14 cellular contexts compared by ENCODE assay signal in the genomic region with DNA sequence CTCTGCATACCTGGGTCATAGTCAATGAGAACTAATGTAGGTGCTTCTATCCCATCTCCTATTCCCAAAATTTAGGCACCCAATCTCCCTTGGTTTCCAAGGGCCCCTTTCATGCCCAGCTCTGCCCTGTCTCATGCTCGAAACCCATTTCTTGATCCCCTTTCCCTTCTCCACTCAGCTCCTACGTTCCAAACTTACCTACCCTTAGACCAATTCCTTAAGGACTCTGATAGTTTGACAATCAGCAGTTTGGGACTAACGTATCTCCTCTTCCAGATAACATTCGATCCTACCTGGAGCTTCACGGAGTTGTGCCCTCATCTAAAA.
DNase-seq lines count a peak whose midpoint lies in the region; ATAC-seq and TF ChIP-seq lines count a peak whose summit lies in the region.
"Had no signal": no experiment of that assay in that cellular context is flagged by ENCODE, and none has a peak within 500 bp of the region (broad histone marks: within the 10 kb centered on the region; RNA-seq: fewer than 3 reads in every experiment).

No MANE protein-coding gene starts in this region.

- peaks cover 13% of the 10 kb centered on the region for H3K4me1 Mint-ChIP-seq in HFFc6 (ENCODE audit: low read depth)
- H3K4me1 Mint-ChIP-seq in MCF 10A (ENCODE audit: insufficient read depth, unreplicated experiment) = peaks cover 23% of the 10 kb centered on the region

- BruUV-seq in MCF 10A (replicated peaks; lab: Mats Ljungman, UMichigan) = no TSS peak

- H3K36me3 ChIP-seq in mucosa of stomach (ENCODE audit: control insufficient read depth, insufficient read depth, low read length) = no peaks in the 10 kb centered on the region
- H3K36me3 ChIP-seq: transverse colon, WERI-Rb-1 had no signal

- H3K4me1 ChIP-seq in mucosa of stomach (ENCODE audit: control insufficient read depth, insufficient read depth, low read length) = peaks cover 17% of the 10 kb centered on the region

- intact Hi-C loops in MCF 10A (cut with micrococcal nuclease) = loop anchor here (1.0 to 5.0 kb wide), 3 partner anchors 100 to 263 kb away; a partner anchor contains a TSS

- no peak overlapping the region for H3K27ac Mint-ChIP-seq in HFFc6
- H3K27ac Mint-ChIP-seq in MCF 10A (ENCODE audit: low read depth, unreplicated experiment) = peak overlapping the region; percentile 39
- H3K27ac Mint-ChIP-seq: activated naive CD4-positive, alpha-beta T cell treated with anti-CD3 and anti-CD28 coated beads, Interleukin-2, amount 50 U/mL, for 72 hours; natural killer cell treated with Interleukin-12 subunit alpha and Interleukin-12 subunit beta and Interleukin-15 and Interleukin-18, amount 100 ng/mL, for 72 hours had no signal

- ATAC-seq in GM21619 (IDR thresholded peaks at IDR 0.05; ENCODE audit: unreplicated experiment) (no peak), GM18498 (IDR thresholded peaks at IDR 0.05; ENCODE audit: unreplicated experiment) (no peak)
- ATAC-seq: activated naive CD4-positive, alpha-beta T cell treated with anti-CD3 and anti-CD28 coated beads, Interleukin-2, amount 50 U/mL, for 72 hours; natural killer cell treated with Interleukin-12 subunit alpha and Interleukin-12 subunit beta and Interleukin-15 and Interleukin-18, amount 100 ng/mL, for 72 hours had no signal

- CTCF ChIA-PET in MCF 10A (lab: Yijun Ruan, JAX) = interaction anchor here (0.6 to 6.2 kb wide), 32 partner anchors 11 to 619 kb away, joined by 3 to 66 read pairs (median 4); no protein-coding TSS in a partner anchor

- DNase-seq in HFFc6 = no peak
- no peak for DNase-seq in MCF 10A (ENCODE audit: unreplicated experiment)
- no peak for DNase-seq in SIG-M5 treated with dmso at 0.1 percent for 504 hours (lab: John Stamatoyannopoulos, UW; ENCODE audit: unreplicated experiment)
- DNase-seq: activated CD8-positive, alpha-beta memory T cell treated with anti-CD3 and anti-CD28 coated beads, Interleukin-2, amount 50 U/mL, for 4 hours; DND-41; WERI-Rb-1 had no signal

- no peak overlapping the region for H3K9ac ChIP-seq in mucosa of stomach (ENCODE audit: low read length)

- H3K27me3 Mint-ChIP-seq in HFFc6 (ENCODE audit: insufficient read depth) (peaks cover 26% of the 10 kb centered on the region), MCF 10A (ENCODE audit: insufficient read depth, unreplicated experiment) (no peaks in the 10 kb centered on the region)

- H3K4me3 ChIP-seq in mucosa of stomach (ENCODE audit: low read length) = peak overlapping the region; percentile 29

- H3K9me3 Mint-ChIP-seq in HFFc6 = no peaks in the 10 kb centered on the region
- no peaks in the 10 kb centered on the region for H3K9me3 Mint-ChIP-seq in MCF 10A (ENCODE audit: unreplicated experiment)
- H3K9me3 Mint-ChIP-seq: activated naive CD4-positive, alpha-beta T cell treated with anti-CD3 and anti-CD28 coated beads, Interleukin-2, amount 50 U/mL, for 72 hours; CD14-positive monocyte; natural killer cell treated with Interleukin-12 subunit alpha and Interleukin-12 subunit beta and Interleukin-15 and Interleukin-18, amount 100 ng/mL, for 72 hours had no signal

- no peaks in the 10 kb centered on the region for H3K27me3 ChIP-seq in mucosa of stomach (ENCODE audit: control insufficient read depth, insufficient read depth, low read length)
- H3K27me3 ChIP-seq: transverse colon had no signal

- H3K36me3 Mint-ChIP-seq in HFFc6 (ENCODE audit: low read depth) (no peaks in the 10 kb centered on the region), MCF 10A (ENCODE audit: insufficient read depth, unreplicated experiment) (no peaks in the 10 kb centered on the region)
- H3K36me3 Mint-ChIP-seq: activated naive CD4-positive, alpha-beta T cell treated with anti-CD3 and anti-CD28 coated beads, Interleukin-2, amount 50 U/mL, for 72 hours; CD14-positive monocyte; natural killer cell treated with Interleukin-12 subunit alpha and Interleukin-12 subunit beta and Interleukin-15 and Interleukin-18, amount 100 ng/mL, for 72 hours had no signal

- peak; percentile 25; the same call in 1 of the 2 replicates for TF ChIP-seq CTCF in HFFc6 (IDR thresholded peaks at IDR 0.05)
- TF ChIP-seq CTCF in MCF 10A (IDR thresholded peaks at IDR 0.05; ENCODE audit: unreplicated experiment) = no peak

- POLR2A ChIA-PET in MCF 10A (lab: Yijun Ruan, JAX) = interaction anchor here (0.6 to 2.7 kb wide), 22 partner anchors 11 to 468 kb away, joined by 3 to 19 read pairs (median 4); no protein-coding TSS in a partner anchor

- peak overlapping the region; percentile 46 for H3K27ac ChIP-seq in temporal lobe (ENCODE audit: low read depth, low read length)
- H3K27ac ChIP-seq: WERI-Rb-1 had no signal

- peak overlapping the region; percentile 76; the same call in 1 of the 2 replicates for H3K4me3 Mint-ChIP-seq in HFFc6
- H3K4me3 Mint-ChIP-seq in MCF 10A (ENCODE audit: unreplicated experiment) = no peak overlapping the region
- H3K4me3 Mint-ChIP-seq: natural killer cell treated with Interleukin-12 subunit alpha and Interleukin-12 subunit beta and Interleukin-15 and Interleukin-18, amount 100 ng/mL, for 72 hours had no signal

- H3K9me3 ChIP-seq in mucosa of stomach (ENCODE audit: control insufficient read depth, low read length) = no peaks in the 10 kb centered on the region
- H3K9me3 ChIP-seq: transverse colon had no signal
